Comparison of ENCODE assay signal across 19 cellular contexts in the genomic region with DNA sequence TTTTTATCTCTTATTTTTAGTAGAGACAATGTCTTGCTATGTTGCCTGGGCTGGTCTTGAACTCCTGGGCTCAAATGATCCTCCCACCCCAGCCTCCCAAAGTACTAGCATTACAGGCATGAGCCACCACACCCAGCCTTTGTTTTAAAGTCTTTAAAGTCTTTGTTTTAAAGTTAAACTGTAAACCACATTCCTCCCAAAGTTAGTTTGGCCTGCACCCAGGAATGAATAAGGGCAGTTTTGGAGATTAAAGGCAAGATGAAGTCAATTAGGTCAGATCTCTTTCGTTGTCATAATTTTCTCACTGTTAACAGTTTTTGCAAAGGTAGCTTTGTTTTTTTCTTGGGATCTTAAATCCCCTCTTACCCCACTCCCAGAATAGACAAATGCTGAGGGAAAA.
DNase-seq lines count a peak whose midpoint lies in the region; ATAC-seq and TF ChIP-seq lines count a peak whose summit lies in the region.
"Had no signal": no experiment of that assay in that cellular context is flagged by ENCODE, and none has a peak within 500 bp of the region (broad histone marks: within the 10 kb centered on the region; RNA-seq: fewer than 3 reads in every experiment).

No MANE protein-coding gene starts in this region.

- no peaks in the 10 kb centered on the region for H4K20me1 ChIP-seq in MM.1S (ENCODE audit: insufficient read depth, low read length)

- peaks cover 18 to 32% (median 26%) of the 10 kb centered on the region in 3 donors for H3K4me1 Mint-ChIP-seq in CD8-positive, alpha-beta memory T cell
- peaks cover 8% of the 10 kb centered on the region for H3K4me1 Mint-ChIP-seq in chondrocyte (ENCODE audit: low read depth)
- peaks cover 0 to 23% (median 13%) of the 10 kb centered on the region in 7 donors for H3K4me1 Mint-ChIP-seq in naive thymus-derived CD4-positive, alpha-beta T cell
- H3K4me1 Mint-ChIP-seq: neural crest cell had no signal

- H3K27ac ChIP-seq in CD8-positive, alpha-beta memory T cell (ENCODE audit: low read depth, low read length) = no peak overlapping the region
- H3K27ac ChIP-seq in naive thymus-derived CD4-positive, alpha-beta T cell (ENCODE audit: low read depth, low read length) = no peak overlapping the region
- H3K27ac ChIP-seq in MM.1S (ENCODE audit: low read length) = no peak overlapping the region
- H3K27ac ChIP-seq: suprapubic skin had no signal

- no peak for DNase-seq in CD8-positive, alpha-beta memory T cell
- DNase-seq in HT1080 (ENCODE audit: low read depth) (peak; percentile 1), chondrocyte (ENCODE audit: low spot score) (no peak), NCI-H526 treated with DMSO at 0.1 percent for 48 hours (lab: John Stamatoyannopoulos, UW) (no peak), MM.1S (no peak), NCI-H774 (lab: John Stamatoyannopoulos, UW) (no peak), GM19238 (ENCODE audit: insufficient read length, low spot score) (no peak)
- no peak for DNase-seq in naive thymus-derived CD4-positive, alpha-beta T cell
- DNase-seq: activated CD4-positive, alpha-beta T cell treated with anti-CD3 and anti-CD28 coated beads, Interleukin-2, amount 50 U/mL, for 1 hour; activated T-cell treated with anti-CD3 and anti-CD28 coated beads, Interleukin-2, amount 50 U/mL, for 4 hours; BE2C; central memory CD4-positive, alpha-beta T cell; DMS 273 treated with DMSO at 0.1 percent for 48 hours; effector CD4-positive, alpha-beta T cell; NCI-H187 treated with DMSO at 0.1 percent for 48 hours; NK-92 treated with Interleukin-12 subunit alpha and Interleukin-12 subunit beta, amount 100 ng/mL, for 24 hours had no signal

- no peaks in the 10 kb centered on the region for H3K4me1 ChIP-seq in CD8-positive, alpha-beta memory T cell (ENCODE audit: insufficient read depth, low read length)
- no peaks in the 10 kb centered on the region for H3K4me1 ChIP-seq in naive thymus-derived CD4-positive, alpha-beta T cell (ENCODE audit: control insufficient read depth in 2 of 2, insufficient read depth in 2 of 2, low read length in 2 of 2)
- peaks cover 5% of the 10 kb centered on the region; the same call in 1 of the 2 replicates for H3K4me1 ChIP-seq in MM.1S (ENCODE audit: low read length)
- H3K4me1 ChIP-seq: BE2C, suprapubic skin had no signal

- H3F3A ChIP-seq in MM.1S (ENCODE audit: insufficient read depth, low read length) = peaks cover 12% of the 10 kb centered on the region

- no peaks in the 10 kb centered on the region for H3K9me2 ChIP-seq in MM.1S (replicated peaks; ENCODE audit: insufficient read depth, low read length)

- no peak for ATAC-seq in naive thymus-derived CD4-positive, alpha-beta T cell
- ATAC-seq: activated T-cell treated with anti-CD3 and anti-CD28 coated beads, Interleukin-2, amount 50 U/mL, for 4 hours; HepG2 had no signal

- TF ChIP-seq CTCF in chondrocyte (IDR thresholded peaks at IDR 0.05) (no peak), MM.1S (IDR thresholded peaks at IDR 0.05; ENCODE audit: low read length) (no peak)

- H3K36me3 Mint-ChIP-seq in CD8-positive, alpha-beta memory T cell = peaks cover 3 to 66% (median 18%) of the 10 kb centered on the region in 3 donors
- H3K36me3 Mint-ChIP-seq in chondrocyte (ENCODE audit: low read depth) = peaks cover 12% of the 10 kb centered on the region
- H3K36me3 Mint-ChIP-seq in naive thymus-derived CD4-positive, alpha-beta T cell = peaks cover 0 to 29% (median 16%) of the 10 kb centered on the region in 5 donors

- no peak overlapping the region for H2AFZ ChIP-seq in MM.1S (ENCODE audit: low read length)

- POLR2A ChIA-PET in CD8-positive, alpha-beta memory T cell (lab: Charles Lee) = no interaction called here
- POLR2A ChIA-PET in naive thymus-derived CD4-positive, alpha-beta T cell (lab: Charles Lee) = no interaction called here

- peaks cover 9% of the 10 kb centered on the region for H3K36me3 ChIP-seq in CD8-positive, alpha-beta memory T cell (ENCODE audit: insufficient read depth, low read length)
- H3K36me3 ChIP-seq in naive thymus-derived CD4-positive, alpha-beta T cell (ENCODE audit: control insufficient read depth in 2 of 3, insufficient read depth in 3 of 3, low read length in 3 of 3) = peaks cover 0 to 48% (median 6%) of the 10 kb centered on the region in 3 experiments
- H3K36me3 ChIP-seq in MM.1S (replicated peaks; ENCODE audit: insufficient read depth, low read length) = no peaks in the 10 kb centered on the region

- CTCF ChIA-PET in CD8-positive, alpha-beta memory T cell (lab: Charles Lee) = no interaction called here
- CTCF ChIA-PET in naive thymus-derived CD4-positive, alpha-beta T cell (lab: Charles Lee) = no interaction called here

- H3K79me2 ChIP-seq in MM.1S (ENCODE audit: low read length) = no peaks in the 10 kb centered on the region

- H3K4me2 ChIP-seq in MM.1S (ENCODE audit: low read depth, low read length) = no peak overlapping the region

- no peaks in the 10 kb centered on the region for H3K9me3 ChIP-seq in CD8-positive, alpha-beta memory T cell (ENCODE audit: low read length)
- H3K9me3 ChIP-seq in naive thymus-derived CD4-positive, alpha-beta T cell (ENCODE audit: control insufficient read depth in 2 of 3, low read length in 3 of 3) = no peaks in the 10 kb centered on the region
- no peaks in the 10 kb centered on the region for H3K9me3 ChIP-seq in MM.1S (replicated peaks; ENCODE audit: insufficient read depth, low read length)
- H3K9me3 ChIP-seq: BE2C, suprapubic skin had no signal

- H3K9ac ChIP-seq in MM.1S (ENCODE audit: low read length) = no peak overlapping the region

- no peaks in the 10 kb centered on the region for H3K27me3 ChIP-seq in CD8-positive, alpha-beta memory T cell (ENCODE audit: insufficient read depth, low read length, poor library complexity, severe bottlenecking)
- H3K27me3 ChIP-seq in naive thymus-derived CD4-positive, alpha-beta T cell (ENCODE audit: control insufficient read depth in 2 of 2, insufficient read depth in 2 of 2, low read length in 2 of 2) = no peaks in the 10 kb centered on the region
- no peaks in the 10 kb centered on the region for H3K27me3 ChIP-seq in MM.1S (replicated peaks; ENCODE audit: insufficient read depth, low read length)
- H3K27me3 ChIP-seq: BE2C, suprapubic skin had no signal

- intact Hi-C loops in naive thymus-derived CD4-positive, alpha-beta T cell (cut with micrococcal nuclease) = no loop called here

- no peak overlapping the region for H3K4me3 ChIP-seq in CD8-positive, alpha-beta memory T cell (ENCODE audit: low read length)
- no peak overlapping the region for H3K4me3 ChIP-seq in naive thymus-derived CD4-positive, alpha-beta T cell (ENCODE audit: low read length)
- H3K4me3 ChIP-seq in MM.1S (ENCODE audit: low read length) = no peak overlapping the region
- H3K4me3 ChIP-seq: suprapubic skin had no signal

- no peaks in the 10 kb centered on the region for H3K9me3 Mint-ChIP-seq in CD8-positive, alpha-beta memory T cell
- H3K9me3 Mint-ChIP-seq in chondrocyte (ENCODE audit: low read depth) = no peaks in the 10 kb centered on the region
- no peaks in the 10 kb centered on the region for H3K9me3 Mint-ChIP-seq in naive thymus-derived CD4-positive, alpha-beta T cell
- H3K9me3 Mint-ChIP-seq: activated T-cell treated with anti-CD3 and anti-CD28 coated beads, Interleukin-2, amount 50 U/mL, for 4 hours; neural crest cell had no signal

- H3K27me3 Mint-ChIP-seq in CD8-positive, alpha-beta memory T cell = no peaks in the 10 kb centered on the region
- no peaks in the 10 kb centered on the region for H3K27me3 Mint-ChIP-seq in chondrocyte (ENCODE audit: low read depth)
- H3K27me3 Mint-ChIP-seq in naive thymus-derived CD4-positive, alpha-beta T cell = no peaks in the 10 kb centered on the region

- peak overlapping the region in 5 of 8 donors; percentile 48 to 94 (median 79) for H3K27ac Mint-ChIP-seq in CD8-positive, alpha-beta memory T cell
- H3K27ac Mint-ChIP-seq in chondrocyte (ENCODE audit: unreplicated experiment) = peak overlapping the region; percentile 63
- H3K27ac Mint-ChIP-seq in naive thymus-derived CD4-positive, alpha-beta T cell = peak overlapping the region in 7 of 9 donors; percentile 14 to 79 (median 36)

- H3K4me3 Mint-ChIP-seq in CD8-positive, alpha-beta memory T cell = no peak overlapping the region
- no peak overlapping the region for H3K4me3 Mint-ChIP-seq in chondrocyte (ENCODE audit: unreplicated experiment)
- H3K4me3 Mint-ChIP-seq in naive thymus-derived CD4-positive, alpha-beta T cell = no peak overlapping the region
- H3K4me3 Mint-ChIP-seq: activated T-cell treated with anti-CD3 and anti-CD28 coated beads, Interleukin-2, amount 50 U/mL, for 4 hours; neural crest cell had no signal
